7 cellular contexts compared by ENCODE assay signal in the genomic region with DNA sequence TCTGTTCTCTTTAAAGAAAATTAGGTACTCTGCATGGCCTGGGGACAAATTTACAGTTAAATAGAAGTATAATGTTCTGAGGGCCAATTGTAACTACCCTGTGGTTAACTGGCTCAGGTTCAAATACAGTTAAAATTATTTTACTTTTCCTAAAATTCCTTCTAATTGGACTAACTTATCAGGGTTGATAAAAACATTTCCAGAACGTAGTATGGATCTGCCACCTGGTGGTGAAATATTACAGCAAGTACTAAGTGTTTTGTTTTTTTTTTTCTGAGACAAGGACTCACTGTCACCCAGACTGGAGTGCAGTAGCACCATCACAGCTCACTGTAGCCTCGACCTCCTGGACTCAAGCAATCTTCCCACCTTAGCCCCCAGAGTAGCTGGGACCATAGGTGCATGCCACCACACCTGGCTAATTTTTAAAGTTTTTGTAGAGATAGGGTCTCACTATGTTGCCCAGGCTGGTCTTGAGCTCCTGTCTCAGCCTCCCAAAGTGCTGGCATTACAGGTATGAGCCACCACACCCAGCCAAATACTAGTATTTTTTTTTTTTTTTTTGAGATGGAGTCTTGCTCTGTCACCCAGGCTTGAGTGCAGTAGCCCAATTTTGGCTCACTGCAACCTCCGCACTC. TPM values are rescaled to one million over a fixed set of nuclear protein-coding genes. Genes with fewer than 3 reads are reported as not detected.
DNase-seq lines count a peak whose midpoint lies in the region; ATAC-seq and TF ChIP-seq lines count a peak whose summit lies in the region.

No MANE protein-coding gene starts in this region.

- ATAC-seq in Panc1 (peak; percentile 73), HG02763 (IDR thresholded peaks at IDR 0.05; ENCODE audit: unreplicated experiment) (no peak), HG02678 (IDR thresholded peaks at IDR 0.05; ENCODE audit: unreplicated experiment) (no peak)
- peak; percentile 63 for ATAC-seq in naive thymus-derived CD4-positive, alpha-beta T cell

- in situ Hi-C loops in Panc1 (cut with HindIII; ENCODE audit: low pct_unique_long_range_greater_than_20kb, low sequenced_read_pairs) = no loop called here

- no TSS peak for BruUV-seq in Panc1 (replicated peaks; lab: Mats Ljungman, UMichigan)

- H3K27me3 ChIP-seq in Panc1 (ENCODE audit: control insufficient read depth, insufficient read depth, low read length) = peaks cover 2% of the 10 kb centered on the region; the same call in 1 of the 2 replicates
- no peaks in the 10 kb centered on the region for H3K27me3 ChIP-seq in naive thymus-derived CD4-positive, alpha-beta T cell (ENCODE audit: control insufficient read depth in 2 of 2, insufficient read depth in 2 of 2, low read length in 2 of 2)

- intact Hi-C loops in Panc1 (cut with micrococcal nuclease; ENCODE audit: unreplicated experiment) = loop anchor here (1.0 to 5.0 kb wide), 2 partner anchors 285 to 359 kb away; no protein-coding TSS in a partner anchor
- intact Hi-C loops in naive thymus-derived CD4-positive, alpha-beta T cell (cut with micrococcal nuclease) = loop anchor here (1.0 to 5.0 kb wide), 5 partner anchors 28 to 359 kb away; partner anchors contain the start of gene ADPGK (in 1 of the 2)

- H3K4me3 ChIP-seq in Panc1 (ENCODE audit: low read depth in 2 of 2, low read length in 2 of 2) (no peak overlapping the region), epithelial cell of esophagus (ENCODE audit: low read length) (no peak overlapping the region)
- H3K4me3 ChIP-seq in naive thymus-derived CD4-positive, alpha-beta T cell (ENCODE audit: low read length) = no peak overlapping the region

- peak; percentile 4 for DNase-seq in DMS153 treated with DMSO at 0.1 percent for 48 hours (lab: John Stamatoyannopoulos, UW; ENCODE audit: unreplicated experiment)
- DNase-seq in HFFc6 = peak; percentile 36
- DNase-seq in Panc1 (ENCODE audit: low read depth, low spot score) = peak; percentile 47
- peak; percentile 68 for DNase-seq in epithelial cell of esophagus (ENCODE audit: low read depth)
- peak in 7 of 9 donors; percentile 16 to 56 (median 38) for DNase-seq in naive thymus-derived CD4-positive, alpha-beta T cell

- no peaks in the 10 kb centered on the region for H3K36me3 ChIP-seq in Panc1 (ENCODE audit: control insufficient read depth, insufficient read depth, low read length)
- H3K36me3 ChIP-seq in naive thymus-derived CD4-positive, alpha-beta T cell (ENCODE audit: control insufficient read depth in 2 of 3, insufficient read depth in 3 of 3, low read length in 3 of 3) = no peaks in the 10 kb centered on the region

- H3K27ac Mint-ChIP-seq in HFFc6 = no peak overlapping the region
- no peak overlapping the region for H3K27ac Mint-ChIP-seq in naive thymus-derived CD4-positive, alpha-beta T cell

- no peaks in the 10 kb centered on the region for H3K36me3 Mint-ChIP-seq in HFFc6 (ENCODE audit: low read depth)
- H3K36me3 Mint-ChIP-seq in naive thymus-derived CD4-positive, alpha-beta T cell = no peaks in the 10 kb centered on the region

- no peaks in the 10 kb centered on the region for H3K9me3 Mint-ChIP-seq in HFFc6
- H3K9me3 Mint-ChIP-seq in naive thymus-derived CD4-positive, alpha-beta T cell = no peaks in the 10 kb centered on the region

- no peak overlapping the region for H3K4me3 Mint-ChIP-seq in HFFc6
- no peak overlapping the region for H3K4me3 Mint-ChIP-seq in naive thymus-derived CD4-positive, alpha-beta T cell

- CTCF ChIA-PET in Panc1 (lab: Charles Lee) = interaction anchor here (0.6 to 0.7 kb wide), 4 partner anchors 28 to 1319 kb away, joined by 3 to 5 read pairs (median 4); no protein-coding TSS in a partner anchor
- CTCF ChIA-PET in naive thymus-derived CD4-positive, alpha-beta T cell (lab: Charles Lee) = interaction anchor here (1.3 to 2.8 kb wide), 2 partner anchors 13 to 359 kb away, joined by 3 to 27 read pairs; no protein-coding TSS in a partner anchor

- H3K9me3 ChIP-seq in Panc1 (ENCODE audit: control insufficient read depth, insufficient read depth, low read depth, low read length) = no peaks in the 10 kb centered on the region
- H3K9me3 ChIP-seq in naive thymus-derived CD4-positive, alpha-beta T cell (ENCODE audit: control insufficient read depth in 2 of 3, low read length in 3 of 3) = no peaks in the 10 kb centered on the region

- H3K4me1 ChIP-seq in Panc1 (ENCODE audit: control insufficient read depth, insufficient read depth, low read length) = no peaks in the 10 kb centered on the region
- no peaks in the 10 kb centered on the region for H3K4me1 ChIP-seq in naive thymus-derived CD4-positive, alpha-beta T cell (ENCODE audit: control insufficient read depth in 2 of 2, insufficient read depth in 2 of 2, low read length in 2 of 2)

- H3K27ac ChIP-seq in Panc1 (ENCODE audit: low read length) = no peak overlapping the region
- no peak overlapping the region for H3K27ac ChIP-seq in naive thymus-derived CD4-positive, alpha-beta T cell (ENCODE audit: low read depth, low read length)

- peak; percentile 92 for TF ChIP-seq CTCF in HFFc6 (IDR thresholded peaks at IDR 0.05)
- TF ChIP-seq CTCF in Panc1 (IDR thresholded peaks at IDR 0.05) = peak; percentile 72
- TF ChIP-seq CTCF in epithelial cell of esophagus (IDR thresholded peaks at IDR 0.05; ENCODE audit: insufficient read depth, low read depth, low read length, missing control alignments) = peak; percentile 68

- H3K4me1 Mint-ChIP-seq in HFFc6 (ENCODE audit: low read depth) = peaks cover 6% of the 10 kb centered on the region
- H3K4me1 Mint-ChIP-seq in naive thymus-derived CD4-positive, alpha-beta T cell = peaks cover 0 to 3% (median 0%) of the 10 kb centered on the region in 7 donors

- POLR2A ChIA-PET in Panc1 (lab: Charles Lee) = no interaction called here
- POLR2A ChIA-PET in naive thymus-derived CD4-positive, alpha-beta T cell (lab: Charles Lee) = no interaction called here

- H3K27me3 Mint-ChIP-seq in HFFc6 (ENCODE audit: insufficient read depth) = no peaks in the 10 kb centered on the region; the same call in 1 of the 2 replicates
- H3K27me3 Mint-ChIP-seq in naive thymus-derived CD4-positive, alpha-beta T cell = peaks cover 0 to 7% (median 0%) of the 10 kb centered on the region in 5 donors

RNA-seq across cellular contexts. Expression of gene NEO1, which starts 29.2 kb away (rescaled TPM):
- total RNA-seq in HFFc6 (2021; fragmentation: NEBNext Ultra II Directional; extraction: Animal tissue kit (Norgen Biotek cat#: 25700)) = 10 to 100 TPM in 4 of 6 experiments, 1 to 10 TPM in 2; 6.4 to 20.3 (median 16.3) TPM
- total RNA-seq in Panc1 (2021; ENCODE audit: unreplicated experiment) = 7.5 TPM
- polyA plus RNA-seq in Panc1 (2012; ENCODE audit: insufficient read length) = 6.3 TPM
- total RNA-seq in naive thymus-derived CD4-positive, alpha-beta T cell = 1 to 10 TPM; 4.4 to 9.5 (median 6.9) TPM
- polyA plus RNA-seq in naive thymus-derived CD4-positive, alpha-beta T cell = 1 to 10 TPM; 1.4 to 3.3 TPM

Comparison
In these comparisons a context has a peak if more than half of its experiments do, and no peak if none do; other contexts are left out.
1. DNase-seq: peak in every context shown above with its lines; median percentile 68 in epithelial cell of esophagus; 47 in Panc1; 38 in naive thymus-derived CD4-positive, alpha-beta T cell; 36 in HFFc6; 4 in DMS153 treated with DMSO at 0.1 percent for 48 hours.
2. ATAC-seq: peak in Panc1 (single experiment) and naive thymus-derived CD4-positive, alpha-beta T cell (single experiment); none in HG02763 (single experiment) and HG02678 (single experiment).
3. Peak in every context shown above with its lines, with median percentiles within 50 percentile points of each other: CTCF ChIP-seq.